Comparison of ENCODE assay signal across 1 cellular context in the genomic region with DNA sequence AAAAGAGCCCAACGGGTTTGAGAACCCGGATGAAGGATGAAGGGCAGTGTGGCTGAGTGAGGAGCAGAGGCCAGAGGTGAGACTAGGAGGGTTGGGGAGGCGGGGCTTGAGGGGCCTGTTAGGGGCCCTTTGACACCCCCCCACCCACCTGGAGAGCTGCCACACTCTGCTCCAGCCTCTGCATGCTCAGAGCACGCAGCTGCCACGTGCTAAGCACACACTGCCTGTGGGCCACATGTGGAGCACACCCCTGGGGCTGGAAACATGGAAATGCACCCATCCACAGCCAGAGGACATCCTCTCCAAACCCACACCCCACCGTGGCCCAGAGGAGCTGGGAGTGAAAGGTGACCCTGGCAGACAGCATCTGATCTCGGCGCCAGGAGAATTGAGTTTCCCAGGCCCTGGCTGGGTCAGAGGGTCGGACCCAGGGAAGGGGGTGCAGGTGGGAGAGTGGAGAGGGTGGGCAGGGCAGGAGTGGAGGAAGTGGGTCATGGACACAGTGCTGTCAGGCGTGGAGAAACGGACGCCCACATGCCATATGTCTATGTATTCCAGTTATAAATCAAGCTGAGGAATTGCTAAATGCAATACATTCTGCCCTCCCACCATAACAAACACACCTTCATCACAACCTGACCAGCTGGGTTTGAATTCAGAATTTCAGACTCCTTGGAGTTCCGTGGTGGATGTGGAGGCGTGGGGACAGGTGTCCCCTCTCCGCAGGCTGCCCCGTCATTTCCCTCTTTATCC.
TF ChIP-seq lines count a peak whose summit lies in the region.

No MANE protein-coding gene starts in this region.

TF ChIP-seq in liver, 16 proteins besides CTCF, POLR2A, EP300 and RAD21 (continued from another document):
- TF ChIP-seq FOXA2 (IDR thresholded peaks at IDR 0.05) (no peak), HNF4A (conservative IDR thresholded peaks at IDR 0.05) (no peak)
TF ChIP-seq in liver: peak in this region for 0.
